ENCODE assay signal across 9 cellular contexts in the genomic region with DNA sequence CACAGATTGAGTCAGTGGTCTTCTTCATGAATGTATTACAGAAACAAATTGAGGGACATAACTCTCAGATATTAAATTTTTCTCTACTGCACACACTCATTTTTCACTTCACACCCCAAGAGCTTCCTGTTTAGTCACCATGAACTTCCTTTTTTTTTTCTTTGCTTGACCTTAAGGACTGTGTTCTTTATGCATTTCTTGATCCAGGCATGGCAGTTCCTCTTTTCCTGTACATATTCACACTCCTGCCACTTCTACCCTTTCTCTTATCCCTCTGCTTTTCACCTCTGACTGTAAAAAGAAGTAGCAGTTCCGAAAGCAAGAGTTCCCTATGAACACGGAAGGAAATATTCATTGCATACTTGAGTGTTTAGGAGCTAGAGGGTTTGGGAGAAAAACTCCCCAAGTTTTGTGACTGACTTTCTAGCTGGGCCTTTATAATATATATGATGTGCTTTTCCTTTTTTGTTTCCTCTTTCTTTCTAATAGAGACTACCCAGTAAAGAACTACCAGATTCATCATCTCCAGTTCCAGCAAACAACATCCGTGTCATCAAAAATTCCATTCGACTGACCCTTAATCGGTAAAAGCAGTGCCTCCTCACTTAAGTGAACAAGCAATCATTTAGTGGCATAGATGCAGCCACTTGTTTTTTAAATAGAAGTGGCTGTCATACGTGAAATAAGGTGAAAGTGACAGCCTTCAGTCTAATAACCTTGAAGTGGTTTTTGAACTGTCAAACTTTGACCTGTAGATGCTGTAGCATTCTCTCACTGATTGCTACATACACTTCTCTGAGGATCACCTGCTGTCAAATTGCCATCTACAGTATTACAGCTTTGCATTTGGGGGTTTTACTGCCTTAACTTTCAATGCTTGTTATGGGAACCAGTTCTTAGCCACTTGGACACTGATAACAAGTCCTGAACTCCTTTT. TPM values are rescaled to one million over a fixed set of nuclear protein-coding genes. Genes with fewer than 3 reads are reported as not detected.
DNase-seq lines count a peak whose midpoint lies in the region; ATAC-seq and TF ChIP-seq lines count a peak whose summit lies in the region.
"Had no signal": no experiment of that assay in that cellular context is flagged by ENCODE, and none has a peak within 500 bp of the region (broad histone marks: within the 10 kb centered on the region; RNA-seq: fewer than 3 reads in every experiment).

No MANE protein-coding gene starts in this region.

- TF ChIP-seq CTCF in heart right ventricle (IDR thresholded peaks at IDR 0.05) (no peak), prostate gland (IDR thresholded peaks at IDR 0.05) (no peak), uterus (IDR thresholded peaks at IDR 0.05) (no peak)

- H3K27ac ChIP-seq in BLaER1 treated with 17β-estradiol and CSF1 and Interleukin-3, amounts not matched to agents 10 nM and 100 nM: peak overlapping the region in 9 of 11 experiments; percentile 26 to 87 (median 73); a peak in 17 of 22 replicates
- H3K27ac ChIP-seq in heart right ventricle (peak overlapping the region in 4 of 10 donors; percentile 2 to 87 (median 12)), prostate gland (no peak overlapping the region), uterus (no peak overlapping the region)
- H3K27ac ChIP-seq: hepatocyte had no signal

- TF ChIP-seq POLR2A in prostate gland (IDR thresholded peaks at IDR 0.05) (no peak), uterus (IDR thresholded peaks at IDR 0.05) (no peak)

- H3K36me3 ChIP-seq in BLaER1 treated with 17β-estradiol and CSF1 and Interleukin-3, amounts not matched to agents 10 nM and 100 nM: peaks cover 65 to 94% (median 81%) of the 10 kb centered on the region in 11 experiments
- peaks cover 0 to 100% (median 45%) of the 10 kb centered on the region in 9 donors for H3K36me3 ChIP-seq in heart right ventricle
- no peaks in the 10 kb centered on the region for H3K36me3 ChIP-seq in prostate gland
- no peaks in the 10 kb centered on the region for H3K36me3 ChIP-seq in uterus

- intact Hi-C loops in heart right ventricle (cut with DNase I) (loop anchor here in 4 of 10 donors (5.0 to 10.0 kb wide), 5 partner anchors 88 to 208 kb away; a partner anchor contains a TSS), prostate gland (cut with DNase I) (loop anchor here (5.0 kb wide), 1 partner anchor 205 kb away; no protein-coding TSS in a partner anchor), uterus (cut with DNase I; ENCODE audit: low total_unique reads) (no loop called here)

- ATAC-seq in GM21447 (IDR thresholded peaks at IDR 0.05; ENCODE audit: unreplicated experiment): peak; percentile 68
- ATAC-seq in heart right ventricle: peak in 6 of 8 donors; percentile 51 to 78 (median 62)

- peak; percentile 28 for DNase-seq in RKO (ENCODE audit: low spot score)
- DNase-seq in heart right ventricle: no peak
- DNase-seq in AG20443 (ENCODE audit: low spot score): no peak
- DNase-seq in prostate gland (ENCODE audit: low spot score): no peak
- no peak for DNase-seq in uterus
- no peak for DNase-seq in ecto neural progenitor cell (ENCODE audit: low spot score)

- 0 out of 22 replicates have a peak, but pooled peaks cover 0 to 4% (median 0%) of the 10 kb centered on the region in 11 experiments for H4K20me1 ChIP-seq in BLaER1 treated with 17β-estradiol and CSF1 and Interleukin-3, amounts not matched to agents 10 nM and 100 nM

- 78 to 79% methylated on average over 6 of the region's 6 CpGs for WGBS in heart right ventricle, 2 donors
- WGBS in prostate gland: 84% methylated on average over 6 of the region's 6 CpGs

- H3K9me3 ChIP-seq in BLaER1 treated with 17β-estradiol and CSF1 and Interleukin-3, amounts not matched to agents 10 nM and 100 nM (replicated peaks in 1 of 11): no peaks in the 10 kb centered on the region
- H3K9me3 ChIP-seq in heart right ventricle: no peaks in the 10 kb centered on the region
- no peaks in the 10 kb centered on the region for H3K9me3 ChIP-seq in prostate gland
- H3K9me3 ChIP-seq in uterus: no peaks in the 10 kb centered on the region

- H3K4me2 ChIP-seq in BLaER1 treated with 17β-estradiol and CSF1 and Interleukin-3, amounts not matched to agents 10 nM and 100 nM: peak overlapping the region; percentile 20 to 89 (median 67); a peak in 18 of 22 replicates
- H3K4me2 ChIP-seq: hepatocyte had no signal

- H3K4me3 ChIP-seq in BLaER1 treated with 17β-estradiol and CSF1 and Interleukin-3, amounts not matched to agents 10 nM and 100 nM: peak overlapping the region in 1 of 10 experiments; percentile 6; a peak in 1 of 20 replicates
- H3K4me3 ChIP-seq in heart right ventricle (no peak overlapping the region), prostate gland (no peak overlapping the region), uterus (no peak overlapping the region)
- H3K4me3 ChIP-seq: hepatocyte had no signal

- peaks cover 8 to 51% (median 20%) of the 10 kb centered on the region in 10 experiments for H3K4me1 ChIP-seq in BLaER1 treated with 17β-estradiol and CSF1 and Interleukin-3, amounts not matched to agents 10 nM and 100 nM
- H3K4me1 ChIP-seq in heart right ventricle: peaks cover 0 to 24% (median 0%) of the 10 kb centered on the region in 9 donors
- H3K4me1 ChIP-seq in prostate gland (replicated peaks): no peaks in the 10 kb centered on the region
- H3K4me1 ChIP-seq in uterus: no peaks in the 10 kb centered on the region

- H3K27me3 ChIP-seq in BLaER1 treated with 17β-estradiol and CSF1 and Interleukin-3, amounts not matched to agents 10 nM and 100 nM: no peaks in the 10 kb centered on the region
- H3K27me3 ChIP-seq in heart right ventricle (no peaks in the 10 kb centered on the region), prostate gland (replicated peaks; ENCODE audit: insufficient read depth) (no peaks in the 10 kb centered on the region), uterus (no peaks in the 10 kb centered on the region)
- H3K27me3 ChIP-seq: hepatocyte had no signal

- H3K9ac ChIP-seq in BLaER1 treated with 17β-estradiol and CSF1 and Interleukin-3, amounts not matched to agents 10 nM and 100 nM: peak overlapping the region in 6 of 11 experiments; percentile 34 to 75 (median 61); a peak in 10 of 22 replicates

RNA-seq across cellular contexts. Expression of a gene that starts 40.8 kb away (rescaled TPM):
- total RNA-seq in heart right ventricle (10 to 100 TPM in 3 of 10 donors, 1 to 10 TPM in 7; 6.4 to 11.9 (median 8.8) TPM), prostate gland (10 to 100 TPM; 12.7 to 18.9 TPM), uterus (10 to 100 TPM in 3 of 4 donors, 1 to 10 TPM in 1; 7.7 to 32.1 (median 15.0) TPM)
- polyA plus RNA-seq in heart right ventricle: 1 to 10 TPM; 2.7 to 5.8 TPM

Comparison
In these comparisons a context has a peak if more than half of its experiments do, and no peak if none do; other contexts are left out.
1. H3K27ac ChIP-seq: peak in BLaER1 treated with 17β-estradiol and CSF1 and Interleukin-3, amounts not matched to agents 10 nM and 100 nM (9 of 11); none in prostate gland (0 of 2) and uterus (0 of 2).